In the genomic region with DNA sequence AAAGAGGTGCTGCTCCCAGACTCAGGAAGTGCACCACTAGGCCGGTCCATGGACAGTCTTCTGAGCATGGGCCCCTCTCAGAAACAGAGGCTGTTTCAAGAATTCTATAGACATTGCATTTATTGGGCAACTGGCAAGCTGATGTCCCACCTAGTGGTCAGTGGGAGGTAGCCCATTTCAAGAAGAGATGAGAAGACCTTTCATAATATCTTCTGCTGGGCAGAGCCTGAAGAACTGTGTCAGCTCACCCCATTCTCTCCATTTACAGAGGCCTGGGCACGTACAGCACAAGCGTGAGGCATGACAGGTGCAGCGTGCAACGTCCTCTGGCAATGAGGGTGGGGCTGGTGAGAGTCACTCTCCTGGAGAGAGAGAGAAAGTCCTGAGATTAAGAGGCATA, we compare ENCODE assay signal across 9 cellular contexts.
DNase-seq lines count a peak whose midpoint lies in the region; ATAC-seq and TF ChIP-seq lines count a peak whose summit lies in the region.
"Had no signal": no experiment of that assay in that cellular context is flagged by ENCODE, and none has a peak within 500 bp of the region (broad histone marks: within the 10 kb centered on the region; RNA-seq: fewer than 3 reads in every experiment).

No MANE protein-coding gene starts in this region.

- DNase-seq in activated CD4-positive, alpha-beta T cell treated with anti-CD3 and anti-CD28 coated beads for 48 hours = peak; percentile 10
- no peak for DNase-seq in activated CD4-positive, alpha-beta T cell treated with anti-CD3 and anti-CD28 coated beads, Interleukin-2, amount 50 U/mL, for 48 hours
- DNase-seq in NAMALWA (ENCODE audit: low spot score) = peak; percentile 47
- DNase-seq in left lobe of liver (ENCODE audit: low spot score) = no peak
- DNase-seq in activated CD4-positive, CD25-positive, alpha-beta regulatory T cell (lab: John Stamatoyannopoulos, UW) = no peak
- DNase-seq in activated T-cell treated with anti-CD3 and anti-CD28 coated beads for 4 hours = no peak
- DNase-seq: activated naive CD8-positive, alpha-beta T cell treated with anti-CD3 and anti-CD28 coated beads, Interleukin-2, amount 10 ng/mL, durations not matched to agents 7 days and 5 days had no signal

- no peak overlapping the region for H3K4me3 Mint-ChIP-seq in brain
- H3K4me3 Mint-ChIP-seq: activated naive CD8-positive, alpha-beta T cell treated with anti-CD3 and anti-CD28 coated beads, Interleukin-2, amount 10 ng/mL, durations not matched to agents 7 days and 5 days had no signal

- peaks cover 3% of the 10 kb centered on the region for H3K4me1 Mint-ChIP-seq in brain

- H3K27me3 Mint-ChIP-seq in brain = no peaks in the 10 kb centered on the region

- TF ChIP-seq CTCF in brain (conservative IDR thresholded peaks at IDR 0.05) = peak; percentile 58 to 59

- H3K9me3 Mint-ChIP-seq in brain = peaks cover 11 to 34% (median 30%) of the 10 kb centered on the region in 5 experiments

- peaks cover 4% of the 10 kb centered on the region for H3K36me3 Mint-ChIP-seq in brain
- H3K36me3 Mint-ChIP-seq: activated naive CD8-positive, alpha-beta T cell treated with anti-CD3 and anti-CD28 coated beads, Interleukin-2, amount 10 ng/mL, durations not matched to agents 7 days and 5 days had no signal

- ATAC-seq in left lobe of liver = peak; percentile 82
- ATAC-seq in GM21360 (IDR thresholded peaks at IDR 0.05; ENCODE audit: unreplicated experiment) = no peak

- H3K27ac Mint-ChIP-seq in brain = no peak overlapping the region
- H3K27ac Mint-ChIP-seq: activated naive CD8-positive, alpha-beta T cell treated with anti-CD3 and anti-CD28 coated beads, Interleukin-2, amount 10 ng/mL, durations not matched to agents 7 days and 5 days had no signal

Comparison
In these comparisons a context has a peak if more than half of its experiments do, and no peak if none do; other contexts are left out.
1. DNase-seq: peak in activated CD4-positive, alpha-beta T cell treated with anti-CD3 and anti-CD28 coated beads for 48 hours (single experiment) and NAMALWA (single experiment); none in activated CD4-positive, alpha-beta T cell treated with anti-CD3 and anti-CD28 coated beads, Interleukin-2, amount 50 U/mL, for 48 hours (0 of 2), left lobe of liver (single experiment), activated CD4-positive, CD25-positive, alpha-beta regulatory T cell (0 of 4) and activated T-cell treated with anti-CD3 and anti-CD28 coated beads for 4 hours (single experiment).